In genomic region chr6:87925373-87926060, GRCh38 we compare ENCODE assay signal across 9 cellular contexts.
A peak's percentile ranks its signal among the peaks of the same experiment; 100 is the strongest.
DNase-seq lines count a peak whose midpoint lies in the region; ATAC-seq and TF ChIP-seq lines count a peak whose summit lies in the region.
"Had no signal": no experiment of that assay in that cellular context is flagged by ENCODE, and none has a peak within 500 bp of the region (broad histone marks: within the 10 kb centered on the region; RNA-seq: fewer than 3 reads in every experiment).

No MANE protein-coding gene starts in this region.

- H3K4me1 Mint-ChIP-seq in natural killer cell: peaks cover 44 to 46% of the 10 kb centered on the region in 2 donors
- H3K4me1 Mint-ChIP-seq in HFFc6 (ENCODE audit: low read depth): peaks cover 10% of the 10 kb centered on the region

- peak overlapping the region; percentile 26 to 58 for H3K27ac Mint-ChIP-seq in natural killer cell
- no peak overlapping the region for H3K27ac Mint-ChIP-seq in HFFc6

- H3K9me3 Mint-ChIP-seq in natural killer cell (no peaks in the 10 kb centered on the region), HFFc6 (no peaks in the 10 kb centered on the region)

- no peaks in the 10 kb centered on the region for H3K36me3 ChIP-seq in KMS-11 (ENCODE audit: insufficient read depth)

- peak overlapping the region; percentile 98 for H3K27ac ChIP-seq in KMS-11

- DNase-seq in natural killer cell (peak; percentile 50), SK-N-DZ (ENCODE audit: low spot score) (no peak), GOT3 (lab: John Stamatoyannopoulos, UW) (no peak), HFFc6 (no peak), cortex of kidney (lab: John Stamatoyannopoulos, UW) (no peak)

- intact Hi-C loops in natural killer cell (cut with micrococcal nuclease): loop anchor here (1.0 kb wide), 1 partner anchor 18 kb away; no protein-coding TSS in a partner anchor

- peak overlapping the region; percentile 36; the same call in 1 of the 2 replicates for H2AFZ ChIP-seq in KMS-11 (ENCODE audit: low read depth)

- peaks cover 100% of the 10 kb centered on the region for H3K4me1 ChIP-seq in KMS-11 (ENCODE audit: low read depth, poor library complexity, severe bottlenecking)

- H3K36me3 Mint-ChIP-seq in natural killer cell: no peaks in the 10 kb centered on the region
- H3K36me3 Mint-ChIP-seq in HFFc6 (ENCODE audit: low read depth): no peaks in the 10 kb centered on the region

- H3K27me3 Mint-ChIP-seq in natural killer cell (ENCODE audit: low read depth in 2 of 2): peaks cover 25 to 43% of the 10 kb centered on the region in 2 donors
- peaks cover 17% of the 10 kb centered on the region for H3K27me3 Mint-ChIP-seq in HFFc6 (ENCODE audit: insufficient read depth)

- H3K27me3 ChIP-seq in KMS-11 (ENCODE audit: insufficient read depth, low read depth): no peaks in the 10 kb centered on the region

- ATAC-seq in GM18909 (IDR thresholded peaks at IDR 0.05; ENCODE audit: poor library complexity, unreplicated experiment) (peak; percentile 60), HG02571 (IDR thresholded peaks at IDR 0.05; ENCODE audit: unreplicated experiment) (peak; percentile 48), natural killer cell (peak; percentile 65 to 89 (median 80))
- ATAC-seq: HCT116 had no signal

- H3K79me2 ChIP-seq in KMS-11 (ENCODE audit: insufficient read depth, low read depth): no peaks in the 10 kb centered on the region

- no peak for TF ChIP-seq CTCF in KMS-11 (conservative IDR thresholded peaks at IDR 0.05; ENCODE audit: low read depth, low read length)
- TF ChIP-seq CTCF in natural killer cell (IDR thresholded peaks at IDR 0.05): no peak
- no peak for TF ChIP-seq CTCF in HFFc6 (IDR thresholded peaks at IDR 0.05)

- no peak overlapping the region for H3K4me3 Mint-ChIP-seq in natural killer cell
- H3K4me3 Mint-ChIP-seq in HFFc6: no peak overlapping the region

- peak overlapping the region; percentile 79 for H3K4me2 ChIP-seq in KMS-11

- no peak overlapping the region for H3K4me3 ChIP-seq in KMS-11 (IDR thresholded peaks at IDR 0.05; ENCODE audit: insufficient read depth, low read depth, low read length)

- no peaks in the 10 kb centered on the region for H4K20me1 ChIP-seq in KMS-11 (ENCODE audit: insufficient read depth)

- peak overlapping the region; percentile 82 for H3K9ac ChIP-seq in KMS-11
